Comparison of ENCODE assay signal across 1 cellular context in genomic region chr10:120850911-120851865, GRCh38.
A peak's percentile ranks its signal among the peaks of the same experiment; 100 is the strongest.
TF ChIP-seq lines count a peak whose summit lies in the region.

A gene with protein sequence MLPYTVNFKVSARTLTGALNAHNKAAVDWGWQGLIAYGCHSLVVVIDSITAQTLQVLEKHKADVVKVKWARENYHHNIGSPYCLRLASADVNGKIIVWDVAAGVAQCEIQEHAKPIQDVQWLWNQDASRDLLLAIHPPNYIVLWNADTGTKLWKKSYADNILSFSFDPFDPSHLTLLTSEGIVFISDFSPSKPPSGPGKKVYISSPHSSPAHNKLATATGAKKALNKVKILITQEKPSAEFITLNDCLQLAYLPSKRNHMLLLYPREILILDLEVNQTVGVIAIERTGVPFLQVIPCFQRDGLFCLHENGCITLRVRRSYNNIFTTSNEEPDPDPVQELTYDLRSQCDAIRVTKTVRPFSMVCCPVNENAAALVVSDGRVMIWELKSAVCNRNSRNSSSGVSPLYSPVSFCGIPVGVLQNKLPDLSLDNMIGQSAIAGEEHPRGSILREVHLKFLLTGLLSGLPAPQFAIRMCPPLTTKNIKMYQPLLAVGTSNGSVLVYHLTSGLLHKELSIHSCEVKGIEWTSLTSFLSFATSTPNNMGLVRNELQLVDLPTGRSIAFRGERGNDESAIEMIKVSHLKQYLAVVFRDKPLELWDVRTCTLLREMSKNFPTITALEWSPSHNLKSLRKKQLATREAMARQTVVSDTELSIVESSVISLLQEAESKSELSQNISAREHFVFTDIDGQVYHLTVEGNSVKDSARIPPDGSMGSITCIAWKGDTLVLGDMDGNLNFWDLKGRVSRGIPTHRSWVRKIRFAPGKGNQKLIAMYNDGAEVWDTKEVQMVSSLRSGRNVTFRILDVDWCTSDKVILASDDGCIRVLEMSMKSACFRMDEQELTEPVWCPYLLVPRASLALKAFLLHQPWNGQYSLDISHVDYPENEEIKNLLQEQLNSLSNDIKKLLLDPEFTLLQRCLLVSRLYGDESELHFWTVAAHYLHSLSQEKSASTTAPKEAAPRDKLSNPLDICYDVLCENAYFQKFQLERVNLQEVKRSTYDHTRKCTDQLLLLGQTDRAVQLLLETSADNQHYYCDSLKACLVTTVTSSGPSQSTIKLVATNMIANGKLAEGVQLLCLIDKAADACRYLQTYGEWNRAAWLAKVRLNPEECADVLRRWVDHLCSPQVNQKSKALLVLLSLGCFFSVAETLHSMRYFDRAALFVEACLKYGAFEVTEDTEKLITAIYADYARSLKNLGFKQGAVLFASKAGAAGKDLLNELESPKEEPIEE (plus strand): TSS chr10:120851362. CDS start chr10:120851421, 59 bp downstream.

TF ChIP-seq in HepG2, 621 proteins besides CTCF, POLR2A, EP300 and RAD21 (continued from another document and continues in another):
- TF ChIP-seq, protein P1, sequence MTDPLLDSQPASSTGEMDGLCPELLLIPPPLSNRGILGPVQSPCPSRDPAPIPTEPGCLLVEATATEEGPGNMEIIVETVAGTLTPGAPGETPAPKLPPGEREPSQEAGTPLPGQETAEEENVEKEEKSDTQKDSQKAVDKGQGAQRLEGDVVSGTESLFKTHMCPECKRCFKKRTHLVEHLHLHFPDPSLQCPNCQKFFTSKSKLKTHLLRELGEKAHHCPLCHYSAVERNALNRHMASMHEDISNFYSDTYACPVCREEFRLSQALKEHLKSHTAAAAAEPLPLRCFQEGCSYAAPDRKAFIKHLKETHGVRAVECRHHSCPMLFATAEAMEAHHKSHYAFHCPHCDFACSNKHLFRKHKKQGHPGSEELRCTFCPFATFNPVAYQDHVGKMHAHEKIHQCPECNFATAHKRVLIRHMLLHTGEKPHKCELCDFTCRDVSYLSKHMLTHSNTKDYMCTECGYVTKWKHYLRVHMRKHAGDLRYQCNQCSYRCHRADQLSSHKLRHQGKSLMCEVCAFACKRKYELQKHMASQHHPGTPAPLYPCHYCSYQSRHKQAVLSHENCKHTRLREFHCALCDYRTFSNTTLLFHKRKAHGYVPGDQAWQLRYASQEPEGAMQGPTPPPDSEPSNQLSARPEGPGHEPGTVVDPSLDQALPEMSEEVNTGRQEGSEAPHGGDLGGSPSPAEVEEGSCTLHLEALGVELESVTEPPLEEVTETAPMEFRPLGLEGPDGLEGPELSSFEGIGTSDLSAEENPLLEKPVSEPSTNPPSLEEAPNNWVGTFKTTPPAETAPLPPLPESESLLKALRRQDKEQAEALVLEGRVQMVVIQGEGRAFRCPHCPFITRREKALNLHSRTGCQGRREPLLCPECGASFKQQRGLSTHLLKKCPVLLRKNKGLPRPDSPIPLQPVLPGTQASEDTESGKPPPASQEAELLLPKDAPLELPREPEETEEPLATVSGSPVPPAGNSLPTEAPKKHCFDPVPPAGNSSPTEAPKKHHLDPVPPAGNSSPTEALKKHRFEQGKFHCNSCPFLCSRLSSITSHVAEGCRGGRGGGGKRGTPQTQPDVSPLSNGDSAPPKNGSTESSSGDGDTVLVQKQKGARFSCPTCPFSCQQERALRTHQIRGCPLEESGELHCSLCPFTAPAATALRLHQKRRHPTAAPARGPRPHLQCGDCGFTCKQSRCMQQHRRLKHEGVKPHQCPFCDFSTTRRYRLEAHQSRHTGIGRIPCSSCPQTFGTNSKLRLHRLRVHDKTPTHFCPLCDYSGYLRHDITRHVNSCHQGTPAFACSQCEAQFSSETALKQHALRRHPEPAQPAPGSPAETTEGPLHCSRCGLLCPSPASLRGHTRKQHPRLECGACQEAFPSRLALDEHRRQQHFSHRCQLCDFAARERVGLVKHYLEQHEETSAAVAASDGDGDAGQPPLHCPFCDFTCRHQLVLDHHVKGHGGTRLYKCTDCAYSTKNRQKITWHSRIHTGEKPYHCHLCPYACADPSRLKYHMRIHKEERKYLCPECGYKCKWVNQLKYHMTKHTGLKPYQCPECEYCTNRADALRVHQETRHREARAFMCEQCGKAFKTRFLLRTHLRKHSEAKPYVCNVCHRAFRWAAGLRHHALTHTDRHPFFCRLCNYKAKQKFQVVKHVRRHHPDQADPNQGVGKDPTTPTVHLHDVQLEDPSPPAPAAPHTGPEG (CRISPR knock-in tag; IDR thresholded peaks at IDR 0.05), result peak; percentile 85
- TF ChIP-seq ZMYM3 (CRISPR knock-in tag; IDR thresholded peaks at IDR 0.05), result peak; percentile 15; the same call in 1 of the 2 replicates
- TF ChIP-seq ZNF382 (CRISPR knock-in tag; IDR thresholded peaks at IDR 0.05; ENCODE audit: borderline replicate concordance), result no peak
- no peak for TF ChIP-seq HNRNPH1 (optimal IDR thresholded peaks at IDR 0.05; ENCODE audit: low read depth, low read length)
- TF ChIP-seq ZSCAN21 (CRISPR knock-in tag; IDR thresholded peaks at IDR 0.05; ENCODE audit: borderline replicate concordance), result peak; percentile 74
- no peak for TF ChIP-seq MTERF4 (CRISPR knock-in tag; IDR thresholded peaks at IDR 0.05)
- peak; percentile 78 for TF ChIP-seq ZNF724P (CRISPR knock-in tag; IDR thresholded peaks at IDR 0.05; ENCODE audit: borderline replicate concordance)
- no peak for TF ChIP-seq ZSCAN30 (CRISPR knock-in tag; IDR thresholded peaks at IDR 0.05)
- TF ChIP-seq FOXC1 (CRISPR knock-in tag; IDR thresholded peaks at IDR 0.05; ENCODE audit: borderline replicate concordance), result peak; percentile 84; the same call in 1 of the 2 replicates
- TF ChIP-seq GATAD1 (CRISPR knock-in tag; IDR thresholded peaks at IDR 0.05), result peak; percentile 98
- TF ChIP-seq, protein P2, sequence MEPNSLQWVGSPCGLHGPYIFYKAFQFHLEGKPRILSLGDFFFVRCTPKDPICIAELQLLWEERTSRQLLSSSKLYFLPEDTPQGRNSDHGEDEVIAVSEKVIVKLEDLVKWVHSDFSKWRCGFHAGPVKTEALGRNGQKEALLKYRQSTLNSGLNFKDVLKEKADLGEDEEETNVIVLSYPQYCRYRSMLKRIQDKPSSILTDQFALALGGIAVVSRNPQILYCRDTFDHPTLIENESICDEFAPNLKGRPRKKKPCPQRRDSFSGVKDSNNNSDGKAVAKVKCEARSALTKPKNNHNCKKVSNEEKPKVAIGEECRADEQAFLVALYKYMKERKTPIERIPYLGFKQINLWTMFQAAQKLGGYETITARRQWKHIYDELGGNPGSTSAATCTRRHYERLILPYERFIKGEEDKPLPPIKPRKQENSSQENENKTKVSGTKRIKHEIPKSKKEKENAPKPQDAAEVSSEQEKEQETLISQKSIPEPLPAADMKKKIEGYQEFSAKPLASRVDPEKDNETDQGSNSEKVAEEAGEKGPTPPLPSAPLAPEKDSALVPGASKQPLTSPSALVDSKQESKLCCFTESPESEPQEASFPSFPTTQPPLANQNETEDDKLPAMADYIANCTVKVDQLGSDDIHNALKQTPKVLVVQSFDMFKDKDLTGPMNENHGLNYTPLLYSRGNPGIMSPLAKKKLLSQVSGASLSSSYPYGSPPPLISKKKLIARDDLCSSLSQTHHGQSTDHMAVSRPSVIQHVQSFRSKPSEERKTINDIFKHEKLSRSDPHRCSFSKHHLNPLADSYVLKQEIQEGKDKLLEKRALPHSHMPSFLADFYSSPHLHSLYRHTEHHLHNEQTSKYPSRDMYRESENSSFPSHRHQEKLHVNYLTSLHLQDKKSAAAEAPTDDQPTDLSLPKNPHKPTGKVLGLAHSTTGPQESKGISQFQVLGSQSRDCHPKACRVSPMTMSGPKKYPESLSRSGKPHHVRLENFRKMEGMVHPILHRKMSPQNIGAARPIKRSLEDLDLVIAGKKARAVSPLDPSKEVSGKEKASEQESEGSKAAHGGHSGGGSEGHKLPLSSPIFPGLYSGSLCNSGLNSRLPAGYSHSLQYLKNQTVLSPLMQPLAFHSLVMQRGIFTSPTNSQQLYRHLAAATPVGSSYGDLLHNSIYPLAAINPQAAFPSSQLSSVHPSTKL (CRISPR knock-in tag; IDR thresholded peaks at IDR 0.05), result peak; percentile 72
- peak; percentile 76; the same call in 1 of the 2 replicates for TF ChIP-seq MEF2D (CRISPR knock-in tag; IDR thresholded peaks at IDR 0.05)
- TF ChIP-seq, protein P3, sequence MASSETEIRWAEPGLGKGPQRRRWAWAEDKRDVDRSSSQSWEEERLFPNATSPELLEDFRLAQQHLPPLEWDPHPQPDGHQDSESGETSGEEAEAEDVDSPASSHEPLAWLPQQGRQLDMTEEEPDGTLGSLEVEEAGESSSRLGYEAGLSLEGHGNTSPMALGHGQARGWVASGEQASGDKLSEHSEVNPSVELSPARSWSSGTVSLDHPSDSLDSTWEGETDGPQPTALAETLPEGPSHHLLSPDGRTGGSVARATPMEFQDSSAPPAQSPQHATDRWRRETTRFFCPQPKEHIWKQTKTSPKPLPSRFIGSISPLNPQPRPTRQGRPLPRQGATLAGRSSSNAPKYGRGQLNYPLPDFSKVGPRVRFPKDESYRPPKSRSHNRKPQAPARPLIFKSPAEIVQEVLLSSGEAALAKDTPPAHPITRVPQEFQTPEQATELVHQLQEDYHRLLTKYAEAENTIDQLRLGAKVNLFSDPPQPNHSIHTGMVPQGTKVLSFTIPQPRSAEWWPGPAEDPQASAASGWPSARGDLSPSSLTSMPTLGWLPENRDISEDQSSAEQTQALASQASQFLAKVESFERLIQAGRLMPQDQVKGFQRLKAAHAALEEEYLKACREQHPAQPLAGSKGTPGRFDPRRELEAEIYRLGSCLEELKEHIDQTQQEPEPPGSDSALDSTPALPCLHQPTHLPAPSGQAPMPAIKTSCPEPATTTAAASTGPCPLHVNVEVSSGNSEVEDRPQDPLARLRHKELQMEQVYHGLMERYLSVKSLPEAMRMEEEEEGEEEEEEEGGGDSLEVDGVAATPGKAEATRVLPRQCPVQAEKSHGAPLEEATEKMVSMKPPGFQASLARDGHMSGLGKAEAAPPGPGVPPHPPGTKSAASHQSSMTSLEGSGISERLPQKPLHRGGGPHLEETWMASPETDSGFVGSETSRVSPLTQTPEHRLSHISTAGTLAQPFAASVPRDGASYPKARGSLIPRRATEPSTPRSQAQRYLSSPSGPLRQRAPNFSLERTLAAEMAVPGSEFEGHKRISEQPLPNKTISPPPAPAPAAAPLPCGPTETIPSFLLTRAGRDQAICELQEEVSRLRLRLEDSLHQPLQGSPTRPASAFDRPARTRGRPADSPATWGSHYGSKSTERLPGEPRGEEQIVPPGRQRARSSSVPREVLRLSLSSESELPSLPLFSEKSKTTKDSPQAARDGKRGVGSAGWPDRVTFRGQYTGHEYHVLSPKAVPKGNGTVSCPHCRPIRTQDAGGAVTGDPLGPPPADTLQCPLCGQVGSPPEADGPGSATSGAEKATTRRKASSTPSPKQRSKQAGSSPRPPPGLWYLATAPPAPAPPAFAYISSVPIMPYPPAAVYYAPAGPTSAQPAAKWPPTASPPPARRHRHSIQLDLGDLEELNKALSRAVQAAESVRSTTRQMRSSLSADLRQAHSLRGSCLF (CRISPR knock-in tag; IDR thresholded peaks at IDR 0.05; ENCODE audit: borderline replicate concordance), result no peak
- TF ChIP-seq THAP11 (CRISPR knock-in tag; IDR thresholded peaks at IDR 0.05), result peak; percentile 95
- 0 out of 2 replicates have a peak, but pooled peaks have one; percentile 32 for TF ChIP-seq ZNF749 (CRISPR knock-in tag; IDR thresholded peaks at IDR 0.05; ENCODE audit: borderline replicate concordance)
- TF ChIP-seq, protein P4, sequence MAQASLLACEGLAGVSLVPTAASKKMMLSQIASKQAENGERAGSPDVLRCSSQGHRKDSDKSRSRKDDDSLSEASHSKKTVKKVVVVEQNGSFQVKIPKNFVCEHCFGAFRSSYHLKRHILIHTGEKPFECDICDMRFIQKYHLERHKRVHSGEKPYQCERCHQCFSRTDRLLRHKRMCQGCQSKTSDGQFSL (CRISPR knock-in tag; IDR thresholded peaks at IDR 0.05), result no peak; the same call in 1 of the 2 replicates
- TF ChIP-seq NCOA1 (CRISPR knock-in tag; IDR thresholded peaks at IDR 0.05), result no peak
- TF ChIP-seq ZKSCAN5 (CRISPR knock-in tag; IDR thresholded peaks at IDR 0.05), result no peak
- no peak; the same call in 1 of the 2 replicates for TF ChIP-seq TP53 (CRISPR knock-in tag; conservative IDR thresholded peaks at IDR 0.05)
- TF ChIP-seq ZNF33A (CRISPR knock-in tag; IDR thresholded peaks at IDR 0.05; ENCODE audit: borderline replicate concordance), result no peak
- TF ChIP-seq ZBED4 (CRISPR knock-in tag; IDR thresholded peaks at IDR 0.05; ENCODE audit: borderline replicate concordance), result peak; percentile 86
- TF ChIP-seq, protein P5, sequence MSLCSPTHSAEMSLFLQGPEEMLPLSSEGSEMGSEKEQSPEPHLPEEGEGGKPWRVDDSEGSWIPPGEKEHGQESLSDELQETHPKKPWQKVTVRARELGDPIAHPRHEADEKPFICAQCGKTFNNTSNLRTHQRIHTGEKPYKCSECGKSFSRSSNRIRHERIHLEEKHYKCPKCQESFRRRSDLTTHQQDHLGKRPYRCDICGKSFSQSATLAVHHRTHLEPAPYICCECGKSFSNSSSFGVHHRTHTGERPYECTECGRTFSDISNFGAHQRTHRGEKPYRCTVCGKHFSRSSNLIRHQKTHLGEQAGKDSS (CRISPR knock-in tag; IDR thresholded peaks at IDR 0.05; ENCODE audit: borderline replicate concordance, low read depth), result peak; percentile 94; the same call in 1 of the 2 replicates
- TF ChIP-seq PAWR (CRISPR knock-in tag; IDR thresholded peaks at IDR 0.05; ENCODE audit: borderline replicate concordance), result peak; percentile 53; the same call in 1 of the 2 replicates
- 0 out of 2 replicates have a peak, but pooled peaks have one; percentile 9 for TF ChIP-seq SUZ12 (IDR thresholded peaks at IDR 0.05; ENCODE audit: low read depth, low read length)
